Comparison of ENCODE assay signal across 8 cellular contexts in the genomic region with DNA sequence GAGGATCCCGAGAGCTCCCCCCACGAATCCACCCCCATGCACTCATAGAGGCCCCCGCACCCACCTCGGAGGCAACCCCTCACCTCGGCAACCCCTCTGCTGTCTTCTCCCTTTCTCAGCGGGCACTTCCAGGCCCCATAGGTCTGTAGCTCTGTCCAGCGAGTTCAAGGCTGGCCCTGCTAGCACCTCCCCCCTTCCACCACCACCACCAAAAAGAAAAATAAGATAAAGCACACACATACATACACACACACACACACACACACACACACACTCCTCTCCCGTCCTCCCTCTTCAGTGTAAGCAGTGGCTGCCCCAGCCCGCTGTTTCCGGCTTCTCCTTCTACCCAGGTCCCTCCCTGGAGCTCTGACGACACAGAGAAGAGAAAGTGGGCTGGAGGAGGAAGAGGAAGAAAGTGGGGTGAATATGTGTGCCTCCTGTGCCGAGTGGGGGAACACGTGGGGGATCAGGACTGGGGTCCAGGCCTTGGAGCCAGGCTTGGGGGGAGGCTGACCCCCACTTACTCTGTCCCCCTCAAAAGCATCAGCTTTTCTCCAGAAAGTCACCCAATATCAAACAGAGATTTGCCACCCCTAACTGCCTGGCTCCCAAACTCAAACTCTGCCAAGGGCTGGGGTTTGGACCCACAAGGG. TPM values are rescaled to one million over a fixed set of nuclear protein-coding genes. Genes with fewer than 3 reads are reported as not detected.
DNase-seq lines count a peak whose midpoint lies in the region; ATAC-seq and TF ChIP-seq lines count a peak whose summit lies in the region.

A gene with protein sequence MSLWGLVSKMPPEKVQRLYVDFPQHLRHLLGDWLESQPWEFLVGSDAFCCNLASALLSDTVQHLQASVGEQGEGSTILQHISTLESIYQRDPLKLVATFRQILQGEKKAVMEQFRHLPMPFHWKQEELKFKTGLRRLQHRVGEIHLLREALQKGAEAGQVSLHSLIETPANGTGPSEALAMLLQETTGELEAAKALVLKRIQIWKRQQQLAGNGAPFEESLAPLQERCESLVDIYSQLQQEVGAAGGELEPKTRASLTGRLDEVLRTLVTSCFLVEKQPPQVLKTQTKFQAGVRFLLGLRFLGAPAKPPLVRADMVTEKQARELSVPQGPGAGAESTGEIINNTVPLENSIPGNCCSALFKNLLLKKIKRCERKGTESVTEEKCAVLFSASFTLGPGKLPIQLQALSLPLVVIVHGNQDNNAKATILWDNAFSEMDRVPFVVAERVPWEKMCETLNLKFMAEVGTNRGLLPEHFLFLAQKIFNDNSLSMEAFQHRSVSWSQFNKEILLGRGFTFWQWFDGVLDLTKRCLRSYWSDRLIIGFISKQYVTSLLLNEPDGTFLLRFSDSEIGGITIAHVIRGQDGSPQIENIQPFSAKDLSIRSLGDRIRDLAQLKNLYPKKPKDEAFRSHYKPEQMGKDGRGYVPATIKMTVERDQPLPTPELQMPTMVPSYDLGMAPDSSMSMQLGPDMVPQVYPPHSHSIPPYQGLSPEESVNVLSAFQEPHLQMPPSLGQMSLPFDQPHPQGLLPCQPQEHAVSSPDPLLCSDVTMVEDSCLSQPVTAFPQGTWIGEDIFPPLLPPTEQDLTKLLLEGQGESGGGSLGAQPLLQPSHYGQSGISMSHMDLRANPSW (minus strand): TSS at position 317 of the 653 bp plus-strand sequence. CDS start 3,084 bp downstream, outside the sequence.

- peak within 1 kb of the TSS; percentile 95 for H3K27ac Mint-ChIP-seq in dendritic cell treated with granulocyte-macrophage colony-stimulating factor and Interleukin-4, amounts not matched to agents 40 ng/mL and 50 ng/mL, for 4 days

- H3K27me3 ChIP-seq in lower lobe of right lung (ENCODE audit: low read depth): no peaks in the 10 kb centered on the region

- intact Hi-C loops in dendritic cell treated with granulocyte-macrophage colony-stimulating factor and Interleukin-4, amounts not matched to agents 40 ng/mL and 50 ng/mL, for 4 days (cut with micrococcal nuclease): loop anchor here (1.0 to 5.0 kb wide), 2 partner anchors 23 to 104 kb away; a partner anchor contains a TSS
- intact Hi-C loops in lower lobe of right lung (cut with DNase I): no loop called here

- H3K4me1 ChIP-seq in lower lobe of right lung: peaks cover 39% of the 10 kb centered on the region

- peaks cover 53% of the 10 kb centered on the region for H3K36me3 Mint-ChIP-seq in dendritic cell treated with granulocyte-macrophage colony-stimulating factor and Interleukin-4, amounts not matched to agents 40 ng/mL and 50 ng/mL, for 4 days (ENCODE audit: low read depth)

- peak within 1 kb of the TSS; percentile 66 for H3K4me3 ChIP-seq in GM08714 (ENCODE audit: low read length)
- peak within 1 kb of the TSS; percentile 95 for H3K4me3 ChIP-seq in lower lobe of right lung

- peak; percentile 88 to 90 for ATAC-seq in lower lobe of right lung

- peaks cover 65% of the 10 kb centered on the region for H3K4me1 Mint-ChIP-seq in dendritic cell treated with granulocyte-macrophage colony-stimulating factor and Interleukin-4, amounts not matched to agents 40 ng/mL and 50 ng/mL, for 4 days (ENCODE audit: low read depth)

- no peaks in the 10 kb centered on the region for H3K9me3 ChIP-seq in lower lobe of right lung

- CTCF ChIA-PET in HEK293T (lab: Yijun Ruan, JAX): interaction anchor here (0.6 to 3.8 kb wide), 23 partner anchors 10 to 475 kb away, joined by 3 to 48 read pairs (median 9); a partner anchor contains a TSS

- no peak for TF ChIP-seq CTCF in lower lobe of right lung (IDR thresholded peaks at IDR 0.05)

- POLR2A ChIA-PET in HEK293T (lab: Yijun Ruan, JAX): interaction anchor here (0.6 to 2.6 kb wide), 35 partner anchors 9 to 984 kb away, joined by 3 to 46 read pairs (median 5); a partner anchor contains a TSS

- no peaks in the 10 kb centered on the region for H3K9me3 Mint-ChIP-seq in dendritic cell treated with granulocyte-macrophage colony-stimulating factor and Interleukin-4, amounts not matched to agents 40 ng/mL and 50 ng/mL, for 4 days

- H3K27ac ChIP-seq in lower lobe of right lung: peak within 1 kb of the TSS; percentile 100

- peak within 1 kb of the TSS; percentile 98 for H3K4me3 Mint-ChIP-seq in dendritic cell treated with granulocyte-macrophage colony-stimulating factor and Interleukin-4, amounts not matched to agents 40 ng/mL and 50 ng/mL, for 4 days

- DNase-seq in HEK293T (ENCODE audit: extremely low spot score) (peak; percentile 37), NCI-H2029 (lab: John Stamatoyannopoulos, UW) (peak; percentile 69), lower lobe of right lung (peak; percentile 92), HuH-7 (ENCODE audit: low spot score) (no peak)
- DNase-seq in activated CD4-positive, alpha-beta T cell treated with anti-CD3 and anti-CD28 coated beads for 48 hours: peak; percentile 86
- DNase-seq in stimulated activated CD4-positive, alpha-beta T cell treated with anti-CD3 and anti-CD28 coated beads, TNF-alpha, amount 100 ng/mL, for 48 hours (ENCODE audit: low read depth in 3 of 3): peak; percentile 59 to 72 (median 69)

- peaks cover 24% of the 10 kb centered on the region for H3K36me3 ChIP-seq in lower lobe of right lung

- H3K27me3 Mint-ChIP-seq in dendritic cell treated with granulocyte-macrophage colony-stimulating factor and Interleukin-4, amounts not matched to agents 40 ng/mL and 50 ng/mL, for 4 days: peaks cover 1% of the 10 kb centered on the region

TF ChIP-seq in HEK293T, 16 proteins besides CTCF, POLR2A, EP300 and RAD21:
- no peak for TF ChIP-seq CTBP1 (IDR thresholded peaks at IDR 0.05; ENCODE audit: borderline replicate concordance)
- TF ChIP-seq HDGF (IDR thresholded peaks at IDR 0.05; ENCODE audit: borderline replicate concordance): no peak
- TF ChIP-seq BHLHE40 (IDR thresholded peaks at IDR 0.05; ENCODE audit: borderline replicate concordance): no peak

RNA-seq across cellular contexts. Expression of the gene that starts here (rescaled TPM):
- total RNA-seq in lower lobe of right lung: 269 TPM
